ENCODE assay signal across 27 cellular contexts in genomic region chr12:5391638-5392037, GRCh38. TPM values are rescaled to one million over a fixed set of nuclear protein-coding genes. Genes with fewer than 3 reads are reported as not detected.
DNase-seq lines count a peak whose midpoint lies in the region; ATAC-seq, FAIRE-seq and TF ChIP-seq lines count a peak whose summit lies in the region.
"Had no signal": no experiment of that assay in that cellular context is flagged by ENCODE, and none has a peak within 500 bp of the region (broad histone marks: within the 10 kb centered on the region; RNA-seq: fewer than 3 reads in every experiment).

No MANE protein-coding gene starts in this region.

- H3K4me1 Mint-ChIP-seq in type B pancreatic cell (ENCODE audit: unreplicated experiment), result peaks cover 15% of the 10 kb centered on the region
- H3K4me1 Mint-ChIP-seq: activated CD4-positive, alpha-beta T cell treated with anti-CD3 and anti-CD28 coated beads for 36 hours; immature natural killer cell; stimulated activated naive CD8-positive, alpha-beta T cell treated with anti-CD3 and anti-CD28 coated beads, Interleukin-15, amount 100 ng/mL, for 72 hours had no signal

- CTCF ChIA-PET in IMR-90 (lab: Yijun Ruan, JAX), result no interaction called here

- H3K4me1 ChIP-seq in IMR-90 (ENCODE audit: control insufficient read depth, insufficient read depth, low read length), result no peaks in the 10 kb centered on the region
- H3K4me1 ChIP-seq in small intestine (ENCODE audit: control insufficient read depth in 2 of 2, insufficient read depth in 1 of 2, low read depth in 1 of 2, low read length in 1 of 2), result no peaks in the 10 kb centered on the region
- H3K4me1 ChIP-seq: BLaER1, lower lobe of right lung had no signal

- POLR2A ChIA-PET in IMR-90 (lab: Charles Lee; ENCODE audit: unreplicated experiment), result no interaction called here

- H3K14ac ChIP-seq in IMR-90 (replicated peaks; ENCODE audit: low read depth, low read length), result no peak overlapping the region

- H3K27me3 Mint-ChIP-seq in type B pancreatic cell, result peaks cover 49% of the 10 kb centered on the region

- H2BK5ac ChIP-seq in IMR-90 (ENCODE audit: low read depth, low read length, poor library complexity, severe bottlenecking), result no peak overlapping the region

- TF ChIP-seq CTCF in IMR-90 (conservative IDR thresholded peaks at IDR 0.05; ENCODE audit: low read depth, low read length), result no peak
- TF ChIP-seq CTCF in fibroblast of pulmonary artery (IDR thresholded peaks at IDR 0.05; ENCODE audit: low read length, missing control alignments), result no peak
- no peak for TF ChIP-seq CTCF in type B pancreatic cell (conservative IDR thresholded peaks at IDR 0.05)

- in situ Hi-C loops in IMR-90 (cut with MboI; ENCODE audit: low sequenced_read_pairs), result no loop called here

- no CpG with 5 or more reads among the region's 2 CpGs for WGBS in IMR-90 (ENCODE audit: extremely low coverage in 2 of 2, insufficient read length in 1 of 2), 2 experiments
- 30 to 49% (median 40%) methylated on average over 2 of the region's 2 CpGs for WGBS in small intestine, 3 donors

- H3K27ac ChIP-seq in IMR-90 (ENCODE audit: insufficient read depth, low read length) (no peak overlapping the region), small intestine (ENCODE audit: low read depth in 1 of 2, low read length in 1 of 2) (no peak overlapping the region)
- H3K27ac ChIP-seq: BLaER1, esophagus squamous epithelium, lower lobe of right lung, neutrophil, transverse colon had no signal

- H4K20me1 ChIP-seq in IMR-90 (ENCODE audit: insufficient read depth, low read length), result no peaks in the 10 kb centered on the region
- H4K20me1 ChIP-seq: BLaER1 had no signal

- intact Hi-C loops in IMR-90 (cut with micrococcal nuclease), result no loop called here

- H2AFZ ChIP-seq in IMR-90 (replicated peaks; ENCODE audit: low read length, poor library complexity), result no peak overlapping the region

- no peak overlapping the region for H2BK20ac ChIP-seq in IMR-90 (ENCODE audit: low read depth, low read length)

- dilution Hi-C loops in IMR-90 (cut with HindIII; ENCODE audit: low sequenced_read_pairs, unreplicated experiment), result no loop called here

- H3K9me1 ChIP-seq in IMR-90 (ENCODE audit: insufficient read depth, low read length), result no peaks in the 10 kb centered on the region

- H3K9ac ChIP-seq in IMR-90 (ENCODE audit: low read depth, low read length), result no peak overlapping the region
- H3K9ac ChIP-seq: BLaER1 had no signal

- TF ChIP-seq POLR2A in IMR-90 (IDR thresholded peaks at IDR 0.05; ENCODE audit: low read depth, low read length), result no peak

- H2AK9ac ChIP-seq in IMR-90 (replicated peaks; ENCODE audit: low read depth, low read length, poor library complexity), result no peak overlapping the region

- TF ChIP-seq RAD21 in IMR-90 (IDR thresholded peaks at IDR 0.05; ENCODE audit: low read length), result no peak

- no peak overlapping the region for H3K4me3 Mint-ChIP-seq in type B pancreatic cell
- H3K4me3 Mint-ChIP-seq: activated CD4-positive, alpha-beta T cell treated with anti-CD3 and anti-CD28 coated beads for 36 hours; activated T-helper 1 cell treated with anti-CD3 and anti-CD28 coated beads, Interleukin-12 subunit alpha, Interleukin-12 subunit beta, Interleukin-2, Interleukin-4 antibody, amounts not matched to agents 30 ng/mL and 10 ng/mL and 1 ng/mL, durations not matched to agents 14 hours and 24 hours and 36 hours; H9; immature natural killer cell; stimulated activated naive CD8-positive, alpha-beta T cell treated with anti-CD3 and anti-CD28 coated beads, Interleukin-15, amount 100 ng/mL, for 72 hours had no signal

- H3K56ac ChIP-seq in IMR-90 (ENCODE audit: extremely low read depth, insufficient read depth, low read length), result no peak overlapping the region

- H3K9me3 Mint-ChIP-seq in type B pancreatic cell, result no peaks in the 10 kb centered on the region
- H3K9me3 Mint-ChIP-seq: activated naive CD4-positive, alpha-beta T cell treated with anti-CD3 and anti-CD28 coated beads, Interleukin-2, amount 50 U/mL, for 72 hours; activated T-helper 1 cell treated with anti-CD3 and anti-CD28 coated beads, Interleukin-12 subunit alpha, Interleukin-12 subunit beta, Interleukin-2, Interleukin-4 antibody, amounts not matched to agents 30 ng/mL and 10 ng/mL and 1 ng/mL, durations not matched to agents 14 hours and 24 hours and 36 hours; H9; immature natural killer cell had no signal

- H2BK15ac ChIP-seq in IMR-90 (ENCODE audit: low read depth, low read length), result no peak overlapping the region

- H3K9me3 ChIP-seq in IMR-90 (ENCODE audit: control insufficient read depth, insufficient read depth, low read length) (no peaks in the 10 kb centered on the region), small intestine (ENCODE audit: control insufficient read depth, low read depth) (no peaks in the 10 kb centered on the region)
- H3K9me3 ChIP-seq: BLaER1, esophagus squamous epithelium, lower lobe of right lung, neutrophil, transverse colon had no signal

- no peak overlapping the region for H4K5ac ChIP-seq in IMR-90 (ENCODE audit: low read depth, low read length)

- no TSS peak for BruUV-seq in IMR-90 (replicated peaks; lab: Mats Ljungman, UMichigan)

- no peak overlapping the region for H3K4ac ChIP-seq in IMR-90 (ENCODE audit: low read depth, low read length)

- ATAC-seq in IMR-90 (ENCODE audit: low read depth) (no peak), HG03097 (IDR thresholded peaks at IDR 0.05; ENCODE audit: low FRiP score, unreplicated experiment) (no peak)
- ATAC-seq: activated CD4-positive, alpha-beta T cell treated with anti-CD3 and anti-CD28 coated beads for 36 hours; activated naive CD4-positive, alpha-beta T cell treated with anti-CD3 and anti-CD28 coated beads, Interleukin-2, amount 50 U/mL, for 72 hours; lower lobe of right lung; stimulated activated naive CD8-positive, alpha-beta T cell treated with anti-CD3 and anti-CD28 coated beads, Interleukin-15, amount 100 ng/mL, for 72 hours had no signal

- H2AK5ac ChIP-seq in IMR-90 (ENCODE audit: low read depth, low read length), result no peak overlapping the region

- H4K8ac ChIP-seq in IMR-90 (ENCODE audit: low read depth in 2 of 2, low read length in 2 of 2), result no peak overlapping the region

- peaks cover 8% of the 10 kb centered on the region for H3K27me3 ChIP-seq in IMR-90 (ENCODE audit: control insufficient read depth, insufficient read depth, low read length)
- no peaks in the 10 kb centered on the region for H3K27me3 ChIP-seq in small intestine (ENCODE audit: control insufficient read depth in 2 of 2, insufficient read depth in 2 of 2, low read length in 2 of 2)
- H3K27me3 ChIP-seq: BLaER1, transverse colon had no signal

- DNase-seq in DMS53 treated with DMSO at 0.1 percent for 48 hours (lab: John Stamatoyannopoulos, UW; ENCODE audit: unreplicated experiment), result peak; percentile 74
- DNase-seq in IMR-90, result peak; percentile 21
- peak; percentile 2 for DNase-seq in fibroblast of pulmonary artery (ENCODE audit: low read depth)
- no peak for DNase-seq in type B pancreatic cell (ENCODE audit: extremely low spot score, unreplicated experiment)
- DNase-seq in activated CD4-positive, alpha-beta T cell treated with anti-CD3 and anti-CD28 coated beads for 4 hours, result no peak
- DNase-seq in small intestine, result no peak
- DNase-seq: activated CD4-positive, alpha-beta T cell treated with anti-CD3 and anti-CD28 coated beads for 36 hours; effector CD4-positive, alpha-beta T cell; esophagus squamous epithelium; H9; immature natural killer cell; Kasumi-1; lower lobe of right lung; NCI-H1105; NCI-H510A; Right ventricle myocardium superior; stimulated activated CD4-positive, alpha-beta T cell treated with anti-CD3 and anti-CD28 coated beads, Interleukin-4, amount 100 ng/mL, for 1 hour; stimulated activated naive CD8-positive, alpha-beta T cell treated with anti-CD3 and anti-CD28 coated beads, Interleukin-15, amount 100 ng/mL, for 72 hours; T-helper 1 cell; transverse colon had no signal

- H3K27ac Mint-ChIP-seq in type B pancreatic cell, result peak overlapping the region; percentile 6
- H3K27ac Mint-ChIP-seq: activated CD4-positive, alpha-beta T cell treated with anti-CD3 and anti-CD28 coated beads for 36 hours; activated naive CD4-positive, alpha-beta T cell treated with anti-CD3 and anti-CD28 coated beads, Interleukin-2, amount 50 U/mL, for 72 hours; activated T-helper 1 cell treated with anti-CD3 and anti-CD28 coated beads, Interleukin-12 subunit alpha, Interleukin-12 subunit beta, Interleukin-2, Interleukin-4 antibody, amounts not matched to agents 30 ng/mL and 10 ng/mL and 1 ng/mL, durations not matched to agents 14 hours and 24 hours and 36 hours; H9; immature natural killer cell; stimulated activated naive CD8-positive, alpha-beta T cell treated with anti-CD3 and anti-CD28 coated beads, Interleukin-15, amount 100 ng/mL, for 72 hours had no signal

- no peaks in the 10 kb centered on the region for H3K79me1 ChIP-seq in IMR-90 (ENCODE audit: low read depth in 1 of 2, low read length in 2 of 2)

- H3K23ac ChIP-seq in IMR-90 (ENCODE audit: low read depth, low read length), result no peak overlapping the region

- H2BK120ac ChIP-seq in IMR-90 (ENCODE audit: low read depth, low read length), result no peak overlapping the region

- no peak overlapping the region for H3K4me2 ChIP-seq in IMR-90 (ENCODE audit: low read depth, low read length)
- H3K4me2 ChIP-seq: BLaER1 had no signal

- no peaks in the 10 kb centered on the region for H3K36me3 ChIP-seq in IMR-90 (ENCODE audit: control insufficient read depth, insufficient read depth, low read length)
- H3K36me3 ChIP-seq in small intestine (ENCODE audit: control insufficient read depth in 2 of 2, insufficient read depth in 2 of 2, low read length in 2 of 2), result no peaks in the 10 kb centered on the region
- H3K36me3 ChIP-seq: BLaER1, esophagus squamous epithelium, lower lobe of right lung, neutrophil, transverse colon had no signal

- no peak for FAIRE-seq in small intestine (lab: Jason Lieb, UNC)
- FAIRE-seq: GM12892 had no signal

- no peak overlapping the region for H4K91ac ChIP-seq in IMR-90 (ENCODE audit: insufficient read depth, low read depth, low read length)

- H3K18ac ChIP-seq in IMR-90 (ENCODE audit: low read depth, low read length), result no peak overlapping the region

- H3K36me3 Mint-ChIP-seq in type B pancreatic cell, result peaks cover 11% of the 10 kb centered on the region
- H3K36me3 Mint-ChIP-seq: activated naive CD4-positive, alpha-beta T cell treated with anti-CD3 and anti-CD28 coated beads, Interleukin-2, amount 50 U/mL, for 72 hours; immature natural killer cell had no signal

- H3K4me3 ChIP-seq in IMR-90 (ENCODE audit: insufficient read depth, low read depth, low read length), result no peak overlapping the region
- H3K4me3 ChIP-seq in fibroblast of pulmonary artery (replicated peaks; ENCODE audit: low read depth, low read length), result no peak overlapping the region
- H3K4me3 ChIP-seq in small intestine (ENCODE audit: low read depth in 1 of 2, low read length in 2 of 2), result no peak overlapping the region
- H3K4me3 ChIP-seq: BLaER1, esophagus squamous epithelium, lower lobe of right lung, transverse colon had no signal

TF ChIP-seq in IMR-90, 13 proteins besides CTCF, POLR2A, EP300 and RAD21 (continues in another document):
- no peak for TF ChIP-seq BHLHE40 (IDR thresholded peaks at IDR 0.05; ENCODE audit: low read depth, low read length)

RNA-seq across cellular contexts. Expression of gene NTF3, which starts 40.3 kb away (rescaled TPM):
- total RNA-seq in IMR-90 (2012; rRNA removed) (12.2 TPM in 2 replicates), type B pancreatic cell (ENCODE audit: low replicate concordance) (13.0 and 16.7 TPM in 2 replicates)
- polyA plus RNA-seq in IMR-90 (2012; rRNA removed) (32.4 and 36.0 TPM in 2 replicates), small intestine (1 to 10 TPM; 1.4 to 4.9 (median 2.2) TPM)
- polyA plus RNA-seq in IMR-90 (2012; cell fraction: cytosol; rRNA removed), result 27.9 and 38.6 TPM in 2 replicates
- 52.0 and 83.7 TPM in 2 replicates for polyA plus RNA-seq in IMR-90 (2012; cell fraction: nucleus; rRNA removed; ENCODE audit: low replicate concordance)
- total RNA-seq: activated CD4-positive, alpha-beta T cell treated with anti-CD3 and anti-CD28 coated beads for 36 hours; activated naive CD4-positive, alpha-beta T cell treated with anti-CD3 and anti-CD28 coated beads, Interleukin-2, amount 50 U/mL, for 72 hours; activated T-helper 1 cell treated with anti-CD3 and anti-CD28 coated beads, Interleukin-12 subunit alpha, Interleukin-12 subunit beta, Interleukin-2, Interleukin-4 antibody, amounts not matched to agents 30 ng/mL and 10 ng/mL and 1 ng/mL, durations not matched to agents 14 hours and 24 hours and 36 hours; HT1080 had no signal
- polyA plus RNA-seq: immature natural killer cell had no signal

Comparison
In these comparisons a context has a peak if more than half of its experiments do, and no peak if none do; other contexts are left out.
1. DNase-seq: peak in DMS53 treated with DMSO at 0.1 percent for 48 hours (single experiment), IMR-90 (single experiment) and fibroblast of pulmonary artery (single experiment); none in type B pancreatic cell (single experiment), activated CD4-positive, alpha-beta T cell treated with anti-CD3 and anti-CD28 coated beads for 4 hours (0 of 2) and small intestine (single experiment).